ENCODE assay signal across 20 cellular contexts in genomic region chr4:184900184-184900583, GRCh38.
"Had no signal": no experiment of that assay in that cellular context is flagged by ENCODE, and none has a peak within 500 bp of the region (broad histone marks: within the 10 kb centered on the region; RNA-seq: fewer than 3 reads in every experiment).

No MANE protein-coding gene starts in this region.

- H3K27ac ChIP-seq: colonic mucosa, esophagus squamous epithelium, gastroesophageal sphincter, left ventricle myocardium inferior, right atrium auricular region, thyroid gland, uterus had no signal

- H3K27ac Mint-ChIP-seq: immature natural killer cell, naive B cell had no signal

- H3K4me3 ChIP-seq: colonic mucosa, esophagus squamous epithelium, gastroesophageal sphincter, left ventricle myocardium inferior, lung, right atrium auricular region, smooth muscle cell, suprapubic skin, thyroid gland, upper lobe of left lung, uterus had no signal

- H3K36me3 ChIP-seq: colonic mucosa, esophagus squamous epithelium, gastroesophageal sphincter, left ventricle myocardium inferior, right atrium auricular region, suprapubic skin, thyroid gland, upper lobe of left lung, uterus had no signal

- H3K27me3 ChIP-seq: colonic mucosa, right atrium auricular region, suprapubic skin, thyroid gland, upper lobe of left lung, uterus had no signal

- H3K4me3 Mint-ChIP-seq: immature natural killer cell, naive B cell had no signal

- H3K36me3 Mint-ChIP-seq: immature natural killer cell, naive B cell had no signal

- H3K9me3 ChIP-seq: colonic mucosa, esophagus squamous epithelium, gastroesophageal sphincter, left ventricle myocardium inferior, right atrium auricular region, suprapubic skin, thyroid gland, upper lobe of left lung, uterus had no signal

- H3K9me3 Mint-ChIP-seq: immature natural killer cell, naive B cell had no signal

- DNase-seq: colonic mucosa; dermis blood vessel endothelial cell; esophagus squamous epithelium; foreskin fibroblast; immature natural killer cell; left ventricle myocardium inferior; mesenchymal stem cell; midbrain; naive B cell; posterior cingulate gyrus; stimulated activated CD4-positive, alpha-beta T cell treated with anti-CD3 and anti-CD28 coated beads, Interleukin-2, amount 100 ng/mL, for 48 hours; stimulated activated naive CD4-positive, alpha-beta T cell treated with Interleukin-2 at 50 U/mL for 16 hours; thyroid gland; upper lobe of left lung; uterus had no signal

- H3K4me1 Mint-ChIP-seq: immature natural killer cell had no signal

- H3K4me1 ChIP-seq: colonic mucosa, gastroesophageal sphincter, right atrium auricular region, uterus had no signal

- H3K4me2 ChIP-seq: smooth muscle cell had no signal
